8 cellular contexts compared by ENCODE assay signal in genomic region chr1:248825909-248826760, GRCh38. TPM values are rescaled to one million over a fixed set of nuclear protein-coding genes. Genes with fewer than 3 reads are reported as not detected.
DNase-seq lines count a peak whose midpoint lies in the region; ATAC-seq, FAIRE-seq and TF ChIP-seq lines count a peak whose summit lies in the region.

TSS of gene SH3BP5L (minus strand) at chr1:248825915. CDS start at chr1:248824935, 980 bp downstream.

- H3K79me2 ChIP-seq in DOHH2 (ENCODE audit: control insufficient read depth, low read length) = peaks cover 44% of the 10 kb centered on the region
- peaks cover 41% of the 10 kb centered on the region for H3K79me2 ChIP-seq in Karpas-422 (ENCODE audit: low read length)

- peak; percentile 97 for DNase-seq in Karpas-422
- peak; percentile 94 for DNase-seq in RCC 7860 (ENCODE audit: low spot score)
- peak; percentile 90 to 94 for DNase-seq in activated T-cell treated with anti-CD3 and anti-CD28 coated beads, Interleukin-2, amount 50 U/mL, for 72 hours
- DNase-seq in esophagus squamous epithelium (lab: John Stamatoyannopoulos, UW) = peak; percentile 82
- DNase-seq in naive B cell = peak; percentile 94

- H3K4me1 ChIP-seq in DOHH2 (ENCODE audit: control insufficient read depth, low read length) (peaks cover 47% of the 10 kb centered on the region), Karpas-422 (ENCODE audit: low read length) (peaks cover 48% of the 10 kb centered on the region), esophagus squamous epithelium (peaks cover 34 to 51% (median 44%) of the 10 kb centered on the region in 3 donors)

- peak within 1 kb of the TSS; percentile 97 for H3K27ac Mint-ChIP-seq in activated T-cell treated with anti-CD3 and anti-CD28 coated beads, Interleukin-2, amount 50 U/mL, for 72 hours
- H3K27ac Mint-ChIP-seq in naive B cell = peak within 1 kb of the TSS; percentile 95 to 99 (median 98)
- H3K27ac Mint-ChIP-seq in stimulated activated memory B cell treated with anti-CD40 and anti-IgM and Interleukin-4, amounts not matched to agents 10 μg/mL and 1 μg/mL and 100 μg/mL, for 72 hours = peak within 1 kb of the TSS; percentile 91

- H3K9ac ChIP-seq in Karpas-422 (ENCODE audit: low read length) = peak within 1 kb of the TSS; percentile 83

- H3K4me3 Mint-ChIP-seq in activated T-cell treated with anti-CD3 and anti-CD28 coated beads, Interleukin-2, amount 50 U/mL, for 72 hours = peak within 1 kb of the TSS; percentile 90 to 99
- H3K4me3 Mint-ChIP-seq in naive B cell = peak within 1 kb of the TSS; percentile 93 to 100 (median 98)
- H3K4me3 Mint-ChIP-seq in stimulated activated memory B cell treated with anti-CD40 and anti-IgM and Interleukin-4, amounts not matched to agents 10 μg/mL and 1 μg/mL and 100 μg/mL, for 72 hours = peak within 1 kb of the TSS; percentile 98

- peak within 1 kb of the TSS; percentile 97 for H3K4me3 ChIP-seq in DOHH2 (ENCODE audit: low read length)
- H3K4me3 ChIP-seq in Karpas-422 (ENCODE audit: low read length) = peak within 1 kb of the TSS; percentile 70
- peak within 1 kb of the TSS; percentile 78 to 96 (median 84) for H3K4me3 ChIP-seq in esophagus squamous epithelium

- H2AFZ ChIP-seq in Karpas-422 (ENCODE audit: low read length) = peak within 1 kb of the TSS; percentile 98

- intact Hi-C loops in esophagus squamous epithelium (cut with DNase I) = no loop called here

- no peaks in the 10 kb centered on the region for H3K27me3 Mint-ChIP-seq in activated T-cell treated with anti-CD3 and anti-CD28 coated beads, Interleukin-2, amount 50 U/mL, for 72 hours (ENCODE audit: low read depth)
- H3K27me3 Mint-ChIP-seq in naive B cell = no peaks in the 10 kb centered on the region
- H3K27me3 Mint-ChIP-seq in stimulated activated memory B cell treated with anti-CD40 and anti-IgM and Interleukin-4, amounts not matched to agents 10 μg/mL and 1 μg/mL and 100 μg/mL, for 72 hours = no peaks in the 10 kb centered on the region

- peak within 1 kb of the TSS; percentile 94 for H3K4me2 ChIP-seq in DOHH2 (ENCODE audit: low read length)
- H3K4me2 ChIP-seq in Karpas-422 (ENCODE audit: low read depth, low read length, poor library complexity, severe bottlenecking) = peak within 1 kb of the TSS; percentile 80

- H3K36me3 ChIP-seq in DOHH2 (ENCODE audit: control insufficient read depth, low read length) (peaks cover 31% of the 10 kb centered on the region), Karpas-422 (ENCODE audit: insufficient read depth, low read length) (no peaks in the 10 kb centered on the region), esophagus squamous epithelium (peaks cover 0 to 37% (median 0%) of the 10 kb centered on the region in 3 donors)

- peaks cover 60% of the 10 kb centered on the region for H3K4me1 Mint-ChIP-seq in activated T-cell treated with anti-CD3 and anti-CD28 coated beads, Interleukin-2, amount 50 U/mL, for 72 hours (ENCODE audit: low read depth)
- H3K4me1 Mint-ChIP-seq in naive B cell = peaks cover 40 to 59% (median 55%) of the 10 kb centered on the region in 3 donors
- peaks cover 58% of the 10 kb centered on the region for H3K4me1 Mint-ChIP-seq in stimulated activated memory B cell treated with anti-CD40 and anti-IgM and Interleukin-4, amounts not matched to agents 10 μg/mL and 1 μg/mL and 100 μg/mL, for 72 hours

- H3K9me2 ChIP-seq in DOHH2 (replicated peaks; ENCODE audit: control insufficient read depth, low read length) (no peaks in the 10 kb centered on the region), Karpas-422 (replicated peaks; ENCODE audit: insufficient read depth, low read length) (no peaks in the 10 kb centered on the region)

- 0 out of 2 replicates have a peak, but pooled peaks cover 3% of the 10 kb centered on the region for H3F3A ChIP-seq in DOHH2 (ENCODE audit: control insufficient read depth, insufficient read depth)

- TF ChIP-seq POLR2A in esophagus squamous epithelium (IDR thresholded peaks at IDR 0.05) = peak in 2 of 4 donors; percentile 76 to 83

- TF ChIP-seq CTCF in DOHH2 (IDR thresholded peaks at IDR 0.05; ENCODE audit: low read depth, low read length, poor library complexity, severe bottlenecking) = peak; percentile 89
- peak in 5 of 6 experiments; percentile 52 to 64 (median 56) for TF ChIP-seq CTCF in esophagus squamous epithelium (IDR thresholded peaks at IDR 0.05)

- H3K9me3 ChIP-seq in DOHH2 (ENCODE audit: control insufficient read depth, insufficient read depth, low read length) = no peaks in the 10 kb centered on the region
- H3K9me3 ChIP-seq in Karpas-422 (ENCODE audit: low read length) = no peaks in the 10 kb centered on the region
- H3K9me3 ChIP-seq in esophagus squamous epithelium = no peaks in the 10 kb centered on the region

- 0 to 1% methylated on average over 24 to 46 of the region's 56 CpGs for WGBS in esophagus squamous epithelium, 2 donors

- peak; percentile 94 for ATAC-seq in GM21825 (IDR thresholded peaks at IDR 0.05; ENCODE audit: unreplicated experiment)
- ATAC-seq in activated T-cell treated with anti-CD3 and anti-CD28 coated beads, Interleukin-2, amount 50 U/mL, for 72 hours (replicated peaks in 1 of 2) = peak; percentile 88 to 89
- ATAC-seq in naive B cell (ENCODE audit: low read depth in 2 of 2) = peak; percentile 81 to 85
- peak; percentile 95 for ATAC-seq in stimulated activated memory B cell treated with anti-CD40 and anti-IgM and Interleukin-4, amounts not matched to agents 10 μg/mL and 1 μg/mL and 100 μg/mL, for 72 hours

- H4K20me1 ChIP-seq in DOHH2 (ENCODE audit: control insufficient read depth, insufficient read depth, low read depth, low read length) (peaks cover 8% of the 10 kb centered on the region; the same call in 1 of the 2 replicates), Karpas-422 (ENCODE audit: insufficient read depth, low read depth, low read length) (no peaks in the 10 kb centered on the region; the same call in 1 of the 2 replicates)

- H3K9me3 Mint-ChIP-seq in activated T-cell treated with anti-CD3 and anti-CD28 coated beads, Interleukin-2, amount 50 U/mL, for 72 hours = peaks cover 0 to 2% of the 10 kb centered on the region in 2 donors
- H3K9me3 Mint-ChIP-seq in naive B cell = peaks cover 0 to 3% (median 0%) of the 10 kb centered on the region in 7 donors
- no peaks in the 10 kb centered on the region for H3K9me3 Mint-ChIP-seq in stimulated activated memory B cell treated with anti-CD40 and anti-IgM and Interleukin-4, amounts not matched to agents 10 μg/mL and 1 μg/mL and 100 μg/mL, for 72 hours

- peak; percentile 22 for FAIRE-seq in RCC 7860 (lab: Jason Lieb, UNC)

- peaks cover 5 to 9% of the 10 kb centered on the region in 2 donors for H3K36me3 Mint-ChIP-seq in activated T-cell treated with anti-CD3 and anti-CD28 coated beads, Interleukin-2, amount 50 U/mL, for 72 hours (ENCODE audit: insufficient read depth in 2 of 2)
- H3K36me3 Mint-ChIP-seq in naive B cell = peaks cover 0 to 25% of the 10 kb centered on the region in 2 donors
- peaks cover 21% of the 10 kb centered on the region for H3K36me3 Mint-ChIP-seq in stimulated activated memory B cell treated with anti-CD40 and anti-IgM and Interleukin-4, amounts not matched to agents 10 μg/mL and 1 μg/mL and 100 μg/mL, for 72 hours

- peak within 1 kb of the TSS; percentile 85 for H3K27ac ChIP-seq in DOHH2 (ENCODE audit: low read depth, low read length)
- peak within 1 kb of the TSS; percentile 74 for H3K27ac ChIP-seq in Karpas-422 (ENCODE audit: low read length)
- peak within 1 kb of the TSS; percentile 93 to 99 (median 97) for H3K27ac ChIP-seq in esophagus squamous epithelium

- H3K27me3 ChIP-seq in DOHH2 (ENCODE audit: control insufficient read depth, low read length) (no peaks in the 10 kb centered on the region), Karpas-422 (ENCODE audit: low read length) (no peaks in the 10 kb centered on the region), esophagus squamous epithelium (no peaks in the 10 kb centered on the region)

RNA-seq across cellular contexts. Expression of gene SH3BP5L, which starts in this region (rescaled TPM):
- 14.6 and 24.1 TPM in 2 replicates for total RNA-seq in Karpas-422 (2014; rRNA removed; shearing (Covaris generic); ENCODE audit: low replicate concordance)
- total RNA-seq in activated T-cell treated with anti-CD3 and anti-CD28 coated beads, Interleukin-2, amount 50 U/mL, for 72 hours = 10 to 100 TPM; 23.1 to 25.3 TPM
- 10 to 100 TPM; 19.2 to 23.1 (median 21.9) TPM for total RNA-seq in esophagus squamous epithelium
- polyA plus RNA-seq in naive B cell (ENCODE audit: low read depth in 6 of 6) = 1 to 10 TPM; 1.5 to 5.3 (median 2.8) TPM

Comparison
In these comparisons a context has a peak if more than half of its experiments do, and no peak if none do; other contexts are left out.
1. Peak in every context shown above with its lines: DNase-seq, ATAC-seq, H3K4me3 ChIP-seq and H3K27ac ChIP-seq.